ENCODE assay signal across 28 cellular contexts in genomic region chr14:105437723-105438500, GRCh38. TPM values are rescaled to one million over a fixed set of nuclear protein-coding genes. Genes with fewer than 3 reads are reported as not detected.
"Had no signal": no experiment of that assay in that cellular context is flagged by ENCODE, and none has a peak within 500 bp of the region (broad histone marks: within the 10 kb centered on the region; RNA-seq: fewer than 3 reads in every experiment).

No MANE protein-coding gene starts in this region.

- H3K36me3 Mint-ChIP-seq: natural killer cell treated with Interleukin-12 subunit alpha and Interleukin-12 subunit beta and Interleukin-15 and Interleukin-18, amount 100 ng/mL, for 72 hours had no signal

- H3K4me3 Mint-ChIP-seq: activated B cell treated with CpG ODN at 0.5 μM for 24 hours; activated CD4-positive, alpha-beta memory T cell treated with anti-CD3 and anti-CD28 coated beads for 36 hours; activated CD4-positive, alpha-beta T cell treated with anti-CD3 and anti-CD28 coated beads for 36 hours; activated naive CD4-positive, alpha-beta T cell treated with anti-CD3 and anti-CD28 coated beads for 36 hours; activated naive CD8-positive, alpha-beta T cell treated with anti-CD3 and anti-CD28 coated beads, Interleukin-2, amount 10 ng/mL, durations not matched to agents 7 days and 5 days; activated T-cell treated with anti-CD3 and anti-CD28 coated beads, Interleukin-2, amount 50 U/mL, for 72 hours; central memory CD8-positive, alpha-beta T cell; effector memory CD8-positive, alpha-beta T cell; memory B cell; natural killer cell treated with Interleukin-12 subunit alpha and Interleukin-12 subunit beta and Interleukin-15 and Interleukin-18, amount 100 ng/mL, for 72 hours; stimulated activated naive B cell treated with anti-CD40 and anti-IgM and Interleukin-4, amounts not matched to agents 10 μg/mL and 1 μg/mL and 100 μg/mL, for 72 hours; T-helper 17 cell; type B pancreatic cell had no signal

- H3K9me3 Mint-ChIP-seq: activated B cell treated with CpG ODN at 0.5 μM for 24 hours; activated CD4-positive, alpha-beta memory T cell treated with anti-CD3 and anti-CD28 coated beads for 36 hours; activated naive CD4-positive, alpha-beta T cell treated with anti-CD3 and anti-CD28 coated beads for 36 hours; activated naive CD8-positive, alpha-beta T cell treated with anti-CD3 and anti-CD28 coated beads, Interleukin-2, amount 10 ng/mL, durations not matched to agents 7 days and 5 days; activated T-cell treated with anti-CD3 and anti-CD28 coated beads, Interleukin-2, amount 50 U/mL, for 72 hours; central memory CD8-positive, alpha-beta T cell; effector memory CD8-positive, alpha-beta T cell; memory B cell; natural killer cell treated with Interleukin-12 subunit alpha and Interleukin-12 subunit beta and Interleukin-15 and Interleukin-18, amount 100 ng/mL, for 72 hours; stimulated activated naive B cell treated with anti-CD40 and anti-IgM and Interleukin-4, amounts not matched to agents 10 μg/mL and 1 μg/mL and 100 μg/mL, for 72 hours; type B pancreatic cell had no signal

- H3K27ac ChIP-seq: breast epithelium, colonic mucosa, dorsolateral prefrontal cortex, gastroesophageal sphincter, neutrophil, pancreas, sigmoid colon, vagina had no signal

- DNase-seq: activated B cell treated with CpG ODN at 0.5 μM for 24 hours; activated CD4-positive, alpha-beta memory T cell treated with anti-CD3 and anti-CD28 coated beads for 36 hours; activated CD4-positive, alpha-beta T cell treated with anti-CD3 and anti-CD28 coated beads for 36 hours; activated effector memory CD4-positive, alpha-beta T cell treated with Interleukin-2 at 50 U/mL for 16 hours; activated naive CD4-positive, alpha-beta T cell treated with anti-CD3 and anti-CD28 coated beads for 36 hours; activated naive CD8-positive, alpha-beta T cell treated with anti-CD3 and anti-CD28 coated beads, Interleukin-2, amount 10 ng/mL, durations not matched to agents 7 days and 5 days; activated T-cell treated with anti-CD3 and anti-CD28 coated beads, Interleukin-2, amount 50 U/mL, for 72 hours; amniotic stem cell; effector memory CD8-positive, alpha-beta T cell; head of caudate nucleus; sigmoid colon; stimulated activated CD4-positive, alpha-beta T cell treated with anti-CD3 and anti-CD28 coated beads, Interleukin-2, amount 100 ng/mL, for 48 hours; stimulated activated CD8-positive, alpha-beta memory T cell treated with anti-CD3 and anti-CD28 coated beads, Interleukin-4, amount 100 ng/mL, for 48 hours; stimulated activated naive B cell treated with anti-CD40 and anti-IgM and Interleukin-4, amounts not matched to agents 10 μg/mL and 1 μg/mL and 100 μg/mL, for 72 hours; T-helper 17 cell had no signal

- H3K27me3 Mint-ChIP-seq: activated B cell treated with CpG ODN at 0.5 μM for 24 hours; activated CD4-positive, alpha-beta memory T cell treated with anti-CD3 and anti-CD28 coated beads for 36 hours; activated CD4-positive, alpha-beta T cell treated with anti-CD3 and anti-CD28 coated beads for 36 hours; activated naive CD8-positive, alpha-beta T cell treated with anti-CD3 and anti-CD28 coated beads, Interleukin-2, amount 10 ng/mL, durations not matched to agents 7 days and 5 days; central memory CD8-positive, alpha-beta T cell; effector memory CD8-positive, alpha-beta T cell; memory B cell; natural killer cell treated with Interleukin-12 subunit alpha and Interleukin-12 subunit beta and Interleukin-15 and Interleukin-18, amount 100 ng/mL, for 72 hours; stimulated activated naive B cell treated with anti-CD40 and anti-IgM and Interleukin-4, amounts not matched to agents 10 μg/mL and 1 μg/mL and 100 μg/mL, for 72 hours; T-helper 17 cell; type B pancreatic cell had no signal

- H3K36me3 ChIP-seq: breast epithelium, colonic mucosa had no signal

- H3K4me1 ChIP-seq: breast epithelium, colonic mucosa, pancreas, vagina had no signal

- H3K4me2 ChIP-seq: smooth muscle cell had no signal

- H3K4me3 ChIP-seq: breast epithelium, colonic mucosa, dorsolateral prefrontal cortex, gastroesophageal sphincter, pancreas, sigmoid colon, smooth muscle cell, vagina had no signal

- FAIRE-seq: islet of Langerhans, pancreas had no signal

- ATAC-seq: activated CD4-positive, alpha-beta T cell treated with anti-CD3 and anti-CD28 coated beads for 36 hours; activated T-cell treated with anti-CD3 and anti-CD28 coated beads, Interleukin-2, amount 50 U/mL, for 72 hours; effector memory CD8-positive, alpha-beta T cell; natural killer cell treated with Interleukin-12 subunit alpha and Interleukin-12 subunit beta and Interleukin-15 and Interleukin-18, amount 100 ng/mL, for 72 hours; pancreas; stimulated activated naive B cell treated with anti-CD40 and anti-IgM and Interleukin-4, amounts not matched to agents 10 μg/mL and 1 μg/mL and 100 μg/mL, for 72 hours; T-helper 17 cell had no signal

- H3K27ac Mint-ChIP-seq: activated B cell treated with CpG ODN at 0.5 μM for 24 hours; activated CD4-positive, alpha-beta memory T cell treated with anti-CD3 and anti-CD28 coated beads for 36 hours; activated CD4-positive, alpha-beta T cell treated with anti-CD3 and anti-CD28 coated beads for 36 hours; activated naive CD4-positive, alpha-beta T cell treated with anti-CD3 and anti-CD28 coated beads for 36 hours; activated naive CD8-positive, alpha-beta T cell treated with anti-CD3 and anti-CD28 coated beads, Interleukin-2, amount 10 ng/mL, durations not matched to agents 7 days and 5 days; activated T-cell treated with anti-CD3 and anti-CD28 coated beads, Interleukin-2, amount 50 U/mL, for 72 hours; effector memory CD8-positive, alpha-beta T cell; natural killer cell treated with Interleukin-12 subunit alpha and Interleukin-12 subunit beta and Interleukin-15 and Interleukin-18, amount 100 ng/mL, for 72 hours; stimulated activated naive B cell treated with anti-CD40 and anti-IgM and Interleukin-4, amounts not matched to agents 10 μg/mL and 1 μg/mL and 100 μg/mL, for 72 hours; T-helper 17 cell; type B pancreatic cell had no signal

- H3K9me3 ChIP-seq: breast epithelium, colonic mucosa, gastroesophageal sphincter, neutrophil, pancreas, sigmoid colon, vagina had no signal

- H3K27me3 ChIP-seq: breast epithelium, colonic mucosa, dorsolateral prefrontal cortex, gastroesophageal sphincter, neutrophil, pancreas, sigmoid colon, vagina had no signal

RNA-seq across cellular contexts. Expression of gene CRIP2, which starts 36.7 kb away (rescaled TPM):
- total RNA-seq: activated naive CD4-positive, alpha-beta T cell treated with anti-CD3 and anti-CD28 coated beads for 36 hours had no signal

RNA-seq across cellular contexts. Expression of gene TEX22, which starts 39.6 kb away (rescaled TPM):
- total RNA-seq: sigmoid colon, vagina had no signal
